In the genomic region with DNA sequence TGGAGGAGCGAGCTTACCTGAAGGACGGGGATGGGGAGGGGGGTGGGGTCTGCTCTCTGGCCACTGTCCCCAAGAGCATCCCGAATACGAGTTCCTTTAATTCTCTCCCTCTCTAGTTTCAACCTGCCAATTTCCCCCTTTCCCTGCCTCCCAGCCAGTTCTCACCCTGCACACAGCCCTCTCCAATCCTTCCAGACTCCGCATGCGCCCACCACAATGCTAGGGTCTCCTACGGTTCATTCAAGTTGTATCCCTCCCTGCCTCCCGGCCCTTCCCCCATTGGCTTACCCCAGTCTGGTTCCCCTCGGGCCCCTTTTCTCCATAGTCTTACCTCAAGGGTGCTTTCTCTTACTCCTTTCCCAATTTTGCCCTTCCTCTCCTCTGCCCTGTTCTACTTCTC, we compare ENCODE assay signal across 9 cellular contexts. TPM values are rescaled to one million over a fixed set of nuclear protein-coding genes. Genes with fewer than 3 reads are reported as not detected.
DNase-seq lines count a peak whose midpoint lies in the region; ATAC-seq and TF ChIP-seq lines count a peak whose summit lies in the region.
"Had no signal": no experiment of that assay in that cellular context is flagged by ENCODE, and none has a peak within 500 bp of the region (broad histone marks: within the 10 kb centered on the region; RNA-seq: fewer than 3 reads in every experiment).

No MANE protein-coding gene starts in this region.

- no peaks in the 10 kb centered on the region for H4K20me1 ChIP-seq in mammary epithelial cell (ENCODE audit: insufficient read depth, low read length)

- H3K9me3 ChIP-seq in mammary epithelial cell (replicated peaks; ENCODE audit: insufficient read depth, low read length), result no peaks in the 10 kb centered on the region
- H3K9me3 ChIP-seq in mesenchymal stem cell (ENCODE audit: control insufficient read depth, low read length), result no peaks in the 10 kb centered on the region
- no peaks in the 10 kb centered on the region for H3K9me3 ChIP-seq in transverse colon

- peaks cover 6% of the 10 kb centered on the region for H3K36me3 ChIP-seq in mammary epithelial cell (ENCODE audit: insufficient read depth, low read length)
- peaks cover 0 to 18% of the 10 kb centered on the region in 2 experiments for H3K36me3 ChIP-seq in mesenchymal stem cell (ENCODE audit: control insufficient read depth in 1 of 2, insufficient read depth in 2 of 2, low read depth in 1 of 2, low read length in 2 of 2)
- no peaks in the 10 kb centered on the region for H3K36me3 ChIP-seq in transverse colon

- H3K18ac ChIP-seq in mesenchymal stem cell (ENCODE audit: low read depth in 1 of 2, low read length in 2 of 2), result peak overlapping the region; percentile 60 to 85

- peak overlapping the region; percentile 84 for H4K8ac ChIP-seq in mesenchymal stem cell (ENCODE audit: low read length)

- H3K27me3 ChIP-seq in mammary epithelial cell (ENCODE audit: insufficient read depth, low read length) (no peaks in the 10 kb centered on the region), mesenchymal stem cell (ENCODE audit: control insufficient read depth in 1 of 2, insufficient read depth in 1 of 2, low read length in 2 of 2) (peaks cover 0 to 10% of the 10 kb centered on the region in 2 experiments), transverse colon (peaks cover 28% of the 10 kb centered on the region)

- TF ChIP-seq POLR2A in transverse colon (IDR thresholded peaks at IDR 0.05), result no peak

- BruUV-seq in mammary epithelial cell (replicated peaks; lab: Mats Ljungman, UMichigan), result no TSS peak

- H3K4me2 ChIP-seq in mammary epithelial cell (ENCODE audit: insufficient read depth, low read depth, low read length) (peak overlapping the region; percentile 99), mesenchymal stem cell (ENCODE audit: low read length, poor library complexity, severe bottlenecking) (peak overlapping the region; percentile 100)

- H4K91ac ChIP-seq in mesenchymal stem cell (ENCODE audit: low read length), result peak overlapping the region; percentile 6

- H2BK5ac ChIP-seq in mesenchymal stem cell (ENCODE audit: low read depth, low read length, poor library complexity, severe bottlenecking), result no peak overlapping the region

- intact Hi-C loops in mammary epithelial cell (cut with micrococcal nuclease), result no loop called here
- intact Hi-C loops in transverse colon (cut with DNase I; ENCODE audit: low total_unique reads), result no loop called here

- H3K27ac ChIP-seq in mammary epithelial cell (ENCODE audit: insufficient read depth, low read depth, low read length) (peak overlapping the region; percentile 66), mesenchymal stem cell (ENCODE audit: low read length, poor library complexity, severe bottlenecking) (no peak overlapping the region), transverse colon (peak overlapping the region; percentile 77 to 88 (median 84))

- CTCF ChIA-PET in mammary epithelial cell (lab: Charles Lee; ENCODE audit: low non-redundant PET), result interaction anchor here (0.6 to 0.7 kb wide), 2 partner anchors 41 to 43 kb away, joined by 4 to 5 read pairs; no protein-coding TSS in a partner anchor

- H3K4me3 ChIP-seq in mammary epithelial cell (replicated peaks in 1 of 3; ENCODE audit: insufficient read depth in 1 of 3, low read depth in 2 of 3, low read length in 3 of 3), result peak overlapping the region; percentile 61 to 83 (median 79)
- peak overlapping the region in 1 of 2 experiments; percentile 85 for H3K4me3 ChIP-seq in mesenchymal stem cell (ENCODE audit: insufficient read depth in 1 of 2, low read depth in 1 of 2, low read length in 2 of 2)
- H3K4me3 ChIP-seq in transverse colon, result peak overlapping the region in 3 of 4 donors; percentile 32 to 59 (median 56)

- peak overlapping the region; percentile 93 for H2AFZ ChIP-seq in mammary epithelial cell (ENCODE audit: low read depth, low read length)
- no peak overlapping the region for H2AFZ ChIP-seq in mesenchymal stem cell (ENCODE audit: low read depth, low read length)

- in situ Hi-C loops in mammary epithelial cell (cut with MboI; ENCODE audit: low sequenced_read_pairs in 2 of 2), result no loop called here
- in situ Hi-C loops in transverse colon (cut with MboI; ENCODE audit: low pct_ligation_motif_present in 1 of 4, low pct_unique_long_range_greater_than_20kb in 1 of 4, low sequenced_read_pairs in 3 of 4), result no loop called here

- TF ChIP-seq CTCF in mammary epithelial cell (conservative IDR thresholded peaks at IDR 0.05 in 1 of 2, IDR thresholded peaks at IDR 0.05 in 1 of 2; ENCODE audit: extremely low read depth in 1 of 2, insufficient read depth in 1 of 2, low read depth in 1 of 2, low read length in 2 of 2) (no peak), transverse colon (IDR thresholded peaks at IDR 0.05) (no peak)

- no peak for ATAC-seq in HG02588 (IDR thresholded peaks at IDR 0.05; ENCODE audit: unreplicated experiment)

- H2BK15ac ChIP-seq in mesenchymal stem cell (ENCODE audit: low read depth, poor library complexity, severe bottlenecking), result no peak overlapping the region

- H3K79me1 ChIP-seq in mesenchymal stem cell (replicated peaks; ENCODE audit: low read length, poor library complexity, severe bottlenecking), result no peaks in the 10 kb centered on the region

- peak; percentile 44 for DNase-seq in activated effector memory CD4-positive, alpha-beta T cell treated with anti-CD3 and anti-CD28 coated beads, Interleukin-2, amount 50 U/mL, for 16 hours
- DNase-seq in activated effector memory CD4-positive, alpha-beta T cell treated with Interleukin-2 at 50 U/mL for 16 hours, result no peak
- DNase-seq in mammary epithelial cell (no peak), mesenchymal stem cell (peak; percentile 10), transverse colon (no peak), COR-L47 (lab: John Stamatoyannopoulos, UW) (no peak), HT-29 (ENCODE audit: low spot score) (no peak)
- DNase-seq: NCI-H187 had no signal

- peak overlapping the region; percentile 51 to 92 for H2BK12ac ChIP-seq in mesenchymal stem cell (ENCODE audit: low read length in 2 of 2)

- H3K79me2 ChIP-seq in mammary epithelial cell (ENCODE audit: insufficient read depth, low read length), result no peaks in the 10 kb centered on the region

- dilution Hi-C loops in mammary epithelial cell (cut with HindIII; ENCODE audit: low sequenced_read_pairs), result no loop called here

- H3K4ac ChIP-seq in mesenchymal stem cell (ENCODE audit: low read depth in 1 of 2, low read length in 2 of 2), result peak overlapping the region; percentile 47 to 82

- H3K4me1 ChIP-seq in mammary epithelial cell (ENCODE audit: insufficient read depth, low read length), result peaks cover 33% of the 10 kb centered on the region
- peaks cover 25% of the 10 kb centered on the region for H3K4me1 ChIP-seq in mesenchymal stem cell (ENCODE audit: control insufficient read depth, insufficient read depth, low read depth, low read length)
- peaks cover 18 to 26% (median 23%) of the 10 kb centered on the region in 4 donors for H3K4me1 ChIP-seq in transverse colon

- H3K9ac ChIP-seq in mammary epithelial cell (ENCODE audit: insufficient read depth, low read length) (peak overlapping the region; percentile 63), mesenchymal stem cell (ENCODE audit: low read length) (peak overlapping the region; percentile 94)

- TF ChIP-seq EP300 in transverse colon (IDR thresholded peaks at IDR 0.05; ENCODE audit: low read depth), result no peak

- no peak overlapping the region for H2AK5ac ChIP-seq in mesenchymal stem cell (ENCODE audit: low read length, severe bottlenecking)

- whole genome bisulfite sequencing in mammary epithelial cell (ENCODE audit: low coverage, missing lambda C conversion rate), result 21% methylated on average over 5 of the region's 9 CpGs
- WGBS in mesenchymal stem cell, result 23% methylated on average over 7 of the region's 9 CpGs
- WGBS in transverse colon (ENCODE audit: low coverage in 1 of 2), 2 donors, result 52 to 64% methylated on average over 6 to 9 of the region's 9 CpGs

- H3K23ac ChIP-seq in mesenchymal stem cell (ENCODE audit: low read length in 2 of 2), result no peak overlapping the region

- H3K14ac ChIP-seq in mesenchymal stem cell (ENCODE audit: low read length in 2 of 2), result no peak overlapping the region

- no peak overlapping the region for H2BK120ac ChIP-seq in mesenchymal stem cell (ENCODE audit: low read depth, low read length)

RNA-seq across cellular contexts. Expression of gene IGFBP6, which starts 0.7 kb away (rescaled TPM):
- total RNA-seq in mammary epithelial cell (100 to 1,000 TPM in 1 of 2 donors, 10 to 100 TPM in 1; 47.7 to 125 TPM), transverse colon (100 to 1,000 TPM in 1 of 4 donors, 10 to 100 TPM in 3; 38.5 to 106 (median 94.5) TPM)
- 291 TPM for polyA plus RNA-seq in mammary epithelial cell
- polyA minus RNA-seq in mammary epithelial cell, result 208 TPM
- 54.0 TPM for polyA plus RNA-seq in mesenchymal stem cell (2013, experiment 1 of 2)
- polyA plus RNA-seq in mesenchymal stem cell (2013, experiment 2 of 2), result 54.6 TPM
- total RNA-seq in HT-29 (2014; rRNA removed; shearing (Covaris generic)), result 394 and 417 TPM in 2 replicates

RNA-seq across cellular contexts. Expression of gene SOAT2, which starts 6.5 kb away (rescaled TPM):
- total RNA-seq in mammary epithelial cell, result under 1 TPM in 1 of 2 donors, not detected in 1; 0.16 TPM
- polyA plus RNA-seq in mammary epithelial cell, result 0.29 TPM
- not detected for polyA minus RNA-seq in mammary epithelial cell
- 0.03 TPM for polyA plus RNA-seq in mesenchymal stem cell (2013, experiment 1 of 2)
- not detected for polyA plus RNA-seq in mesenchymal stem cell (2013, experiment 2 of 2)
- under 1 TPM in 1 of 4 donors, not detected in 3; 0.41 TPM for total RNA-seq in transverse colon
- total RNA-seq in HT-29 (2014; rRNA removed; shearing (Covaris generic)), result 0.15 and 0.23 TPM in 2 replicates

RNA-seq across cellular contexts. Expression of gene SPRYD3, which starts 17.6 kb away (rescaled TPM):
- total RNA-seq in mammary epithelial cell (10 to 100 TPM; 30.0 to 39.4 TPM), transverse colon (10 to 100 TPM; 10.1 to 27.0 (median 21.9) TPM)
- polyA plus RNA-seq in mammary epithelial cell, result 28.0 TPM
- 85.5 TPM for polyA minus RNA-seq in mammary epithelial cell
- polyA plus RNA-seq in mesenchymal stem cell (2013, experiment 1 of 2), result 15.3 TPM
- polyA plus RNA-seq in mesenchymal stem cell (2013, experiment 2 of 2), result 14.7 TPM
- 27.4 and 29.0 TPM in 2 replicates for total RNA-seq in HT-29 (2014; rRNA removed; shearing (Covaris generic))

RNA-seq across cellular contexts. Expression of gene TNS2, which starts 46.9 kb away (rescaled TPM):
- total RNA-seq in mammary epithelial cell (1 to 10 TPM; 3.7 to 4.2 TPM), transverse colon (100 to 1,000 TPM in 2 of 4 donors, 10 to 100 TPM in 2; 48.2 to 397 (median 169) TPM)
- 6.6 TPM for polyA plus RNA-seq in mammary epithelial cell
- polyA minus RNA-seq in mammary epithelial cell, result 16.7 TPM
- 95.2 TPM for polyA plus RNA-seq in mesenchymal stem cell (2013, experiment 1 of 2)
- 91.2 TPM for polyA plus RNA-seq in mesenchymal stem cell (2013, experiment 2 of 2)
- 57.7 and 71.9 TPM in 2 replicates for total RNA-seq in HT-29 (2014; rRNA removed; shearing (Covaris generic))

Comparison
In these comparisons a context has a peak if more than half of its experiments do, and no peak if none do; other contexts are left out.
1. DNase-seq: peak in activated effector memory CD4-positive, alpha-beta T cell treated with anti-CD3 and anti-CD28 coated beads, Interleukin-2, amount 50 U/mL, for 16 hours (single experiment) and mesenchymal stem cell (single experiment); none in activated effector memory CD4-positive, alpha-beta T cell treated with Interleukin-2 at 50 U/mL for 16 hours (single experiment), mammary epithelial cell (single experiment), transverse colon (single experiment), COR-L47 (single experiment) and HT-29 (single experiment).